Comparison of ENCODE assay signal across 20 cellular contexts in genomic region chr17:20170085-20170484, GRCh38.
DNase-seq lines count a peak whose midpoint lies in the region; ATAC-seq, FAIRE-seq and TF ChIP-seq lines count a peak whose summit lies in the region.
"Had no signal": no experiment of that assay in that cellular context is flagged by ENCODE, and none has a peak within 500 bp of the region (broad histone marks: within the 10 kb centered on the region; RNA-seq: fewer than 3 reads in every experiment).

No MANE protein-coding gene starts in this region.

- no peak for TF ChIP-seq CTCF in K562 (IDR thresholded peaks at IDR 0.05 in 2 of 3, conservative IDR thresholded peaks at IDR 0.05 in 1 of 3; ENCODE audit: insufficient read depth in 2 of 3, low read depth in 1 of 3, low read length in 3 of 3)

- no peak overlapping the region for H2BK15ac ChIP-seq in mesenchymal stem cell (ENCODE audit: low read depth, poor library complexity, severe bottlenecking)

- TF ChIP-seq RAD21 in K562 (CRISPR knock-in tag; conservative IDR thresholded peaks at IDR 0.05 in 1 of 2, IDR thresholded peaks at IDR 0.05 in 1 of 2), result no peak

- H3K4me2 ChIP-seq in K562 (ENCODE audit: insufficient read depth, low read length), result no peak overlapping the region
- no peak overlapping the region for H3K4me2 ChIP-seq in mesenchymal stem cell (ENCODE audit: low read length, poor library complexity, severe bottlenecking)
- H3K4me2 ChIP-seq: A549 had no signal

- H3K4me3 ChIP-seq in K562 (no peak overlapping the region), mesenchymal stem cell (ENCODE audit: insufficient read depth in 1 of 2, low read depth in 1 of 2, low read length in 2 of 2) (no peak overlapping the region)
- H3K4me3 ChIP-seq: A549 had no signal

- no peak for TF ChIP-seq EP300 in K562 (IDR thresholded peaks at IDR 0.05; ENCODE audit: low read length)

- no peak overlapping the region for H2BK5ac ChIP-seq in mesenchymal stem cell (ENCODE audit: low read depth, low read length, poor library complexity, severe bottlenecking)

- no peak overlapping the region for H4K8ac ChIP-seq in mesenchymal stem cell (ENCODE audit: low read length)

- no peaks in the 10 kb centered on the region for H4K20me1 ChIP-seq in K562 (replicated peaks; ENCODE audit: control insufficient read depth, insufficient read depth, low read length)

- H3K79me2 ChIP-seq in K562 (ENCODE audit: control insufficient read depth, insufficient read depth, low read length), result no peaks in the 10 kb centered on the region

- no peak overlapping the region for H3K18ac ChIP-seq in mesenchymal stem cell (ENCODE audit: low read depth in 1 of 2, low read length in 2 of 2)

- CTCF ChIA-PET in K562 (lab: Yijun Ruan, JAX; ENCODE audit: low intra/inter-chr PET ratio), result no interaction called here

- ATAC-seq in K562 (no peak), HG03521 (IDR thresholded peaks at IDR 0.05; ENCODE audit: unreplicated experiment) (no peak), HG03175 (IDR thresholded peaks at IDR 0.05; ENCODE audit: unreplicated experiment) (no peak)
- ATAC-seq: A549 had no signal

- 64% methylated on average over 3 of the region's 3 CpGs for WGBS in K562 (ENCODE audit: insufficient coverage, low coverage, missing lambda C conversion rate)
- WGBS in mesenchymal stem cell, result 100% methylated on average over 2 of the region's 3 CpGs

- H3K27ac ChIP-seq in K562 (ENCODE audit: extremely low read depth, low read depth, low read length) (no peak overlapping the region), mesenchymal stem cell (ENCODE audit: low read length, poor library complexity, severe bottlenecking) (no peak overlapping the region)
- H3K27ac ChIP-seq: A549, C4-2B had no signal

- H3K9me3 ChIP-seq in K562 (replicated peaks; ENCODE audit: control insufficient read depth, insufficient read depth, low read depth, low read length), result no peaks in the 10 kb centered on the region
- no peaks in the 10 kb centered on the region for H3K9me3 ChIP-seq in mesenchymal stem cell (ENCODE audit: control insufficient read depth, low read length)
- H3K9me3 ChIP-seq: A549, BE2C had no signal

- H3K27me3 ChIP-seq in K562 (ENCODE audit: control insufficient read depth in 2 of 2, insufficient read depth in 2 of 2, low read length in 2 of 2), result no peaks in the 10 kb centered on the region
- H3K27me3 ChIP-seq in mesenchymal stem cell (ENCODE audit: control insufficient read depth in 1 of 2, insufficient read depth in 1 of 2, low read length in 2 of 2), result no peaks in the 10 kb centered on the region
- H3K27me3 ChIP-seq: BE2C had no signal

- peaks cover 19% of the 10 kb centered on the region for H3K79me1 ChIP-seq in mesenchymal stem cell (replicated peaks; ENCODE audit: low read length, poor library complexity, severe bottlenecking)

- POLR2A ChIA-PET in K562 (lab: Yijun Ruan, JAX), result no interaction called here

- peak overlapping the region; percentile 93 for H2AK5ac ChIP-seq in mesenchymal stem cell (ENCODE audit: low read length, severe bottlenecking)

- H2BK12ac ChIP-seq in mesenchymal stem cell (ENCODE audit: low read length in 2 of 2), result peak overlapping the region in 1 of 2 experiments; percentile 7

- in situ Hi-C loops in K562 (cut with MboI), result no loop called here

- H2AFZ ChIP-seq in K562 (ENCODE audit: low read depth, low read length) (no peak overlapping the region), mesenchymal stem cell (ENCODE audit: low read depth, low read length) (no peak overlapping the region)

- H2BK120ac ChIP-seq in mesenchymal stem cell (ENCODE audit: low read depth, low read length), result no peak overlapping the region

- TF ChIP-seq POLR2A in K562 (conservative IDR thresholded peaks at IDR 0.05), result no peak

- intact Hi-C loops in K562 (cut with micrococcal nuclease) (no loop called here), posterior cingulate gyrus (cut with DNase I) (no loop called here)

- H3K23ac ChIP-seq in mesenchymal stem cell (ENCODE audit: low read length in 2 of 2), result no peak overlapping the region

- H3K9ac ChIP-seq in K562 (ENCODE audit: insufficient read depth in 1 of 2, low read depth in 2 of 2, low read length in 2 of 2), result no peak overlapping the region
- no peak overlapping the region for H3K9ac ChIP-seq in mesenchymal stem cell (ENCODE audit: low read length)

- H3K36me3 ChIP-seq in K562 (ENCODE audit: control insufficient read depth, insufficient read depth, low read length) (no peaks in the 10 kb centered on the region), mesenchymal stem cell (ENCODE audit: control insufficient read depth in 1 of 2, insufficient read depth in 2 of 2, low read depth in 1 of 2, low read length in 2 of 2) (no peaks in the 10 kb centered on the region)
- H3K36me3 ChIP-seq: BE2C had no signal

- FAIRE-seq in HTR-8/SVneo (lab: Jason Lieb, UNC) (peak; percentile 55), K562 (lab: Jason Lieb, UNC) (no peak)
- FAIRE-seq: D721Med, G401.6, GM12891, H1 had no signal

- no peak for DNase-seq in HTR-8/SVneo (ENCODE audit: insufficient read length, low spot score)
- no peak for DNase-seq in K562 (ENCODE audit: extremely low read depth in 1 of 4, low spot score in 3 of 4)
- DNase-seq in mesenchymal stem cell, result no peak
- DNase-seq in activated naive CD4-positive, alpha-beta T cell treated with Interleukin-2 at 50 U/mL for 16 hours, result no peak
- no peak for DNase-seq in posterior cingulate gyrus
- DNase-seq: BE2C; CD4-positive, alpha-beta memory T cell; DMS153; DMS79 treated with DMSO at 0.1 percent for 48 hours; EL; HCEC 1CT; HFFc6 had no signal

- H3K14ac ChIP-seq in mesenchymal stem cell (ENCODE audit: low read length in 2 of 2), result peak overlapping the region in 1 of 2 experiments; percentile 2

- H3K4me1 ChIP-seq in K562 (replicated peaks in 1 of 2; ENCODE audit: control insufficient read depth in 2 of 2, insufficient read depth in 2 of 2, low read length in 2 of 2) (peaks cover 3 to 8% of the 10 kb centered on the region in 2 experiments; a peak in 3 of 5 replicates), mesenchymal stem cell (ENCODE audit: control insufficient read depth, insufficient read depth, low read depth, low read length) (peaks cover 23% of the 10 kb centered on the region)
- H3K4me1 ChIP-seq: BE2C had no signal

- no peaks in the 10 kb centered on the region for H3K9me1 ChIP-seq in K562 (ENCODE audit: control insufficient read depth, insufficient read depth, low read length)

- no TSS peak for BruUV-seq in K562 (replicated peaks; lab: Mats Ljungman, UMichigan)

- H3K4ac ChIP-seq in mesenchymal stem cell (ENCODE audit: low read depth in 1 of 2, low read length in 2 of 2), result no peak overlapping the region

- peak overlapping the region; percentile 5 for H4K91ac ChIP-seq in mesenchymal stem cell (ENCODE audit: low read length)

TF ChIP-seq in K562, 482 proteins besides CTCF, POLR2A, EP300 and RAD21:
- TF ChIP-seq IRF2 (CRISPR knock-in tag; IDR thresholded peaks at IDR 0.05) (no peak), GATA2 (CRISPR knock-in tag; IDR thresholded peaks at IDR 0.05) (0 out of 2 replicates have a peak, but pooled peaks have one; percentile 11)
